In genomic region chr3:192992346-192992745, GRCh38 we compare ENCODE assay signal across 9 cellular contexts.
"Had no signal": no experiment of that assay in that cellular context is flagged by ENCODE, and none has a peak within 500 bp of the region (broad histone marks: within the 10 kb centered on the region; RNA-seq: fewer than 3 reads in every experiment).

No MANE protein-coding gene starts in this region.

- H2AFZ ChIP-seq: GM23248 had no signal

- H3K36me3 ChIP-seq: HAP-1 had no signal

- H3K9me3 Mint-ChIP-seq: HFFc6 had no signal

- H3K4me3 ChIP-seq: GM23248, HAP-1, K562 had no signal

- H3K4me3 Mint-ChIP-seq: HFFc6 had no signal

- DNase-seq: GM23248, H7, HFFc6, IMR-90, KG1 had no signal

- H3K9ac ChIP-seq: GM23248 had no signal

- FAIRE-seq: K562 had no signal

- H3K9me3 ChIP-seq: HAP-1 had no signal

- ATAC-seq: HCT116, K562 had no signal

- H3K27ac Mint-ChIP-seq: HFFc6 had no signal

- H3K27ac ChIP-seq: GM23248, HL-60 had no signal
